ENCODE assay signal across 8 cellular contexts in the genomic region with DNA sequence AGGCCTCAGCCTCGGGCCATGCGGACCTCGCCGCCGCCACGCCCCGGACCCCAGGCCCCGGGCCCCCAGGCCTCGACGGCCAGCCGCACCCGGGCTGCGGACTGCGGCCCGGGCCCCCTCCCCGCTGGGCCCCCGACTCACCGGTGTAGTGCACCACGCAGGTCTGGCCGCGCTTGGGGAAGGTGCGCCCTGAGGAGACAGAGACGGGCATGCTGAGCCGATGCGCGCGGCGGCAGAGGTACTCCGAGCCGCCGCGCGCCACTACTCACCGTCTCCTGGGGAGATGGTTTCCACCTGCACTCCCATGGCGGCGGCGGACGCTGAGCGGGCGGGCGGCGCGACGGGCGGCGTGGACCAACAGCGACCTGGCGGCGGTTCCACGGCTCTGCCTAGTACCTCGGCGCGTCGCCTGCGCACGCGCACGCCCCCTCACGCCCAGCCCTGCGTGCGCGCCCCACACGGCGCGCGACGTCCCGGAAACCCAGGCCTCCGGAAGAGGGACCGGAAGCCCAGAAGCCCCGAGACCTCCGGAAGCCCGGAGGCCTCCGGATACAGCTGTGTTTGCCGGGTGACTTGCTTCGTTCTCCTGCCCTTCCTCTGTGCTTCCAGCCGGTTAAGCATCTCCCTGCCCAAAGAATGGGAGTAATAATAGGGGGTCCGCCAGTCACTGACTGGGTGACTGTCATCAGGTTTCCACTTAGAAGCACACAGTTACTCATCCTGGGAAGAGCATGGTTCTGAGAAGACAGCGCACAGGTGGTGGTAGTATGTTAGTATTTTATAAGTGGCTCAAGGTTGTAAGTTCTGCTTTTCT. TPM values are rescaled to one million over a fixed set of nuclear protein-coding genes. Genes with fewer than 3 reads are reported as not detected.
DNase-seq lines count a peak whose midpoint lies in the region; ATAC-seq, FAIRE-seq and TF ChIP-seq lines count a peak whose summit lies in the region.

A gene (minus strand): TSS at position 362 of the 814 bp plus-strand sequence. CDS start 56 bp downstream, at position 306.

- peak within 1 kb of the TSS; percentile 83 for H3K27ac Mint-ChIP-seq in WTC11

- peak; percentile 88 for ATAC-seq in GM19023 (IDR thresholded peaks at IDR 0.05; ENCODE audit: unreplicated experiment)
- ATAC-seq in HG03196 (IDR thresholded peaks at IDR 0.05; ENCODE audit: unreplicated experiment) = peak; percentile 84
- ATAC-seq in WTC11 = peak; percentile 80

- H3K27me3 Mint-ChIP-seq in WTC11 (ENCODE audit: low read depth) = peaks cover 41% of the 10 kb centered on the region

- DNase-seq in AG04450 (ENCODE audit: low read depth, low spot score) (peak; percentile 67), NCI-H226 (peak; percentile 80), WTC11 (ENCODE audit: low spot score) (peak; percentile 74), bronchial epithelial cell (ENCODE audit: low read depth) (peak; percentile 74), inferior parietal cortex (ENCODE audit: extremely low spot score) (peak; percentile 92)
- peak; percentile 83 to 87 for DNase-seq in stimulated activated CD4-positive, alpha-beta T cell treated with anti-CD3 and anti-CD28 coated beads, Interleukin-12 subunit alpha, Interleukin-12 subunit beta, amount 100 ng/mL, for 24 hours (ENCODE audit: low read depth in 2 of 2)

- H3K36me3 Mint-ChIP-seq in WTC11 = no peaks in the 10 kb centered on the region

- TF ChIP-seq CTCF in AG04450 (IDR thresholded peaks at IDR 0.05; ENCODE audit: low read depth, low read length) (no peak), WTC11 (IDR thresholded peaks at IDR 0.05) (no peak), bronchial epithelial cell (IDR thresholded peaks at IDR 0.05; ENCODE audit: insufficient read depth, low read length, severe bottlenecking) (peak; percentile 14)

- POLR2A ChIA-PET in AG04450 (lab: Yijun Ruan, JAX) = interaction anchor here (0.6 to 0.7 kb wide), 2 partner anchors 135 to 704 kb away, joined by 3 to 4 read pairs; no protein-coding TSS in a partner anchor
- POLR2A ChIA-PET in WTC11 (lab: Charles Lee) = interaction anchor here (0.9 to 1.4 kb wide), 3 partner anchors 10 to 31 kb away, joined by 3 to 8 read pairs (median 4); no protein-coding TSS in a partner anchor

- H3K27me3 ChIP-seq in AG04450 (ENCODE audit: control insufficient read depth, insufficient read depth, low read length) (no peaks in the 10 kb centered on the region), bronchial epithelial cell (ENCODE audit: control insufficient read depth, insufficient read depth, low read length) (no peaks in the 10 kb centered on the region)

- H3K36me3 ChIP-seq in bronchial epithelial cell (ENCODE audit: control insufficient read depth, insufficient read depth, low read length) = peaks cover 8% of the 10 kb centered on the region

- no peak for FAIRE-seq in bronchial epithelial cell (lab: Jason Lieb, UNC)

- H3K4me3 ChIP-seq in AG04450 (ENCODE audit: low read depth, low read length) = peak within 1 kb of the TSS; percentile 88
- peak within 1 kb of the TSS; percentile 70 for H3K4me3 ChIP-seq in bronchial epithelial cell (ENCODE audit: low read depth, low read length)

- H3K4me1 Mint-ChIP-seq in WTC11 = peaks cover 47% of the 10 kb centered on the region

- CTCF ChIA-PET in AG04450 (lab: Charles Lee) (interaction anchor here (0.6 to 1.2 kb wide), 10 partner anchors 13 to 468 kb away, joined by 3 to 11 read pairs (median 4); no protein-coding TSS in a partner anchor), WTC11 (lab: Charles Lee) (interaction anchor here (1.1 to 1.9 kb wide), 5 partner anchors 44 to 207 kb away, joined by 3 to 10 read pairs (median 5); no protein-coding TSS in a partner anchor)

- H3K4me3 Mint-ChIP-seq in WTC11 = peak within 1 kb of the TSS; percentile 89

- H3K27ac ChIP-seq in AG04450 (ENCODE audit: low read depth, low read length) = peak within 1 kb of the TSS; percentile 76

- peaks cover 8% of the 10 kb centered on the region; the same call in 1 of the 2 replicates for H3K9me3 Mint-ChIP-seq in WTC11

- peaks cover 6% of the 10 kb centered on the region; the same call in 1 of the 2 replicates for H3K9me3 ChIP-seq in AG04450 (ENCODE audit: control insufficient read depth, insufficient read depth, low read length)

TF ChIP-seq in WTC11, 78 proteins besides CTCF, POLR2A, EP300 and RAD21 (continues in another document):
- no peak for TF ChIP-seq ZNF317 (CRISPR knock-in tag; IDR thresholded peaks at IDR 0.05; ENCODE audit: borderline replicate concordance, low read depth)
- TF ChIP-seq, protein P1, sequence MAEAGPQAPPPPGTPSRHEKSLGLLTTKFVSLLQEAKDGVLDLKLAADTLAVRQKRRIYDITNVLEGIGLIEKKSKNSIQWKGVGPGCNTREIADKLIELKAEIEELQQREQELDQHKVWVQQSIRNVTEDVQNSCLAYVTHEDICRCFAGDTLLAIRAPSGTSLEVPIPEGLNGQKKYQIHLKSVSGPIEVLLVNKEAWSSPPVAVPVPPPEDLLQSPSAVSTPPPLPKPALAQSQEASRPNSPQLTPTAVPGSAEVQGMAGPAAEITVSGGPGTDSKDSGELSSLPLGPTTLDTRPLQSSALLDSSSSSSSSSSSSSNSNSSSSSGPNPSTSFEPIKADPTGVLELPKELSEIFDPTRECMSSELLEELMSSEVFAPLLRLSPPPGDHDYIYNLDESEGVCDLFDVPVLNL (CRISPR knock-in tag; IDR thresholded peaks at IDR 0.05; ENCODE audit: borderline replicate concordance, low read depth) = no peak
- 0 out of 2 replicates have a peak, but pooled peaks have one; percentile 24 for TF ChIP-seq CREM (CRISPR knock-in tag; IDR thresholded peaks at IDR 0.05)
- TF ChIP-seq FOXK1 (CRISPR knock-in tag; IDR thresholded peaks at IDR 0.05) = peak; percentile 28; the same call in 1 of the 2 replicates
- no peak for TF ChIP-seq MYBL2 (CRISPR knock-in tag; IDR thresholded peaks at IDR 0.05)
- TF ChIP-seq ZNF416 (CRISPR knock-in tag; IDR thresholded peaks at IDR 0.05) = no peak
- no peak for TF ChIP-seq RELA (CRISPR knock-in tag; IDR thresholded peaks at IDR 0.05; ENCODE audit: borderline replicate concordance)
- TF ChIP-seq ZNF263 (CRISPR knock-in tag; IDR thresholded peaks at IDR 0.05; ENCODE audit: low read depth) = no peak
- TF ChIP-seq ETV6 (CRISPR knock-in tag; IDR thresholded peaks at IDR 0.05) = peak; percentile 91
- TF ChIP-seq NR3C1 (CRISPR knock-in tag; conservative IDR thresholded peaks at IDR 0.05; ENCODE audit: low read depth) = no peak
- TF ChIP-seq ATF1 (CRISPR knock-in tag; IDR thresholded peaks at IDR 0.05) = no peak
- TF ChIP-seq, protein P2, sequence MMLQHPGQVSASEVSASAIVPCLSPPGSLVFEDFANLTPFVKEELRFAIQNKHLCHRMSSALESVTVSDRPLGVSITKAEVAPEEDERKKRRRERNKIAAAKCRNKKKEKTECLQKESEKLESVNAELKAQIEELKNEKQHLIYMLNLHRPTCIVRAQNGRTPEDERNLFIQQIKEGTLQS (CRISPR knock-in tag; conservative IDR thresholded peaks at IDR 0.05) = no peak
- peak; percentile 31; the same call in 1 of the 2 replicates for TF ChIP-seq GABPB1 (CRISPR knock-in tag; IDR thresholded peaks at IDR 0.05)
- TF ChIP-seq, protein P3, sequence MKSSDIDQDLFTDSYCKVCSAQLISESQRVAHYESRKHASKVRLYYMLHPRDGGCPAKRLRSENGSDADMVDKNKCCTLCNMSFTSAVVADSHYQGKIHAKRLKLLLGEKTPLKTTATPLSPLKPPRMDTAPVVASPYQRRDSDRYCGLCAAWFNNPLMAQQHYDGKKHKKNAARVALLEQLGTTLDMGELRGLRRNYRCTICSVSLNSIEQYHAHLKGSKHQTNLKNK (CRISPR knock-in tag; IDR thresholded peaks at IDR 0.05) = no peak
- TF ChIP-seq TP53 (CRISPR knock-in tag; IDR thresholded peaks at IDR 0.05) = no peak
- no peak for TF ChIP-seq ZNF671 (CRISPR knock-in tag; IDR thresholded peaks at IDR 0.05)
- no peak for TF ChIP-seq SMAD4 (CRISPR knock-in tag; IDR thresholded peaks at IDR 0.05)
- no peak for TF ChIP-seq SOX15 (CRISPR knock-in tag; IDR thresholded peaks at IDR 0.05)
- TF ChIP-seq, protein P4, sequence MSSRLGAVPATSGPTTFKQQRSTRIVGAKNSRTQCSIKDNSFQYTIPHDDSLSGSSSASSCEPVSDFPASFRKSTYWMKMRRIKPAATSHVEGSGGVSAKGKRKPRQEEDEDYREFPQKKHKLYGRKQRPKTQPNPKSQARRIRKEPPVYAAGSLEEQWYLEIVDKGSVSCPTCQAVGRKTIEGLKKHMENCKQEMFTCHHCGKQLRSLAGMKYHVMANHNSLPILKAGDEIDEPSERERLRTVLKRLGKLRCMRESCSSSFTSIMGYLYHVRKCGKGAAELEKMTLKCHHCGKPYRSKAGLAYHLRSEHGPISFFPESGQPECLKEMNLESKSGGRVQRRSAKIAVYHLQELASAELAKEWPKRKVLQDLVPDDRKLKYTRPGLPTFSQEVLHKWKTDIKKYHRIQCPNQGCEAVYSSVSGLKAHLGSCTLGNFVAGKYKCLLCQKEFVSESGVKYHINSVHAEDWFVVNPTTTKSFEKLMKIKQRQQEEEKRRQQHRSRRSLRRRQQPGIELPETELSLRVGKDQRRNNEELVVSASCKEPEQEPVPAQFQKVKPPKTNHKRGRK (CRISPR knock-in tag; IDR thresholded peaks at IDR 0.05; ENCODE audit: borderline replicate concordance) = no peak
- TF ChIP-seq, protein P5, sequence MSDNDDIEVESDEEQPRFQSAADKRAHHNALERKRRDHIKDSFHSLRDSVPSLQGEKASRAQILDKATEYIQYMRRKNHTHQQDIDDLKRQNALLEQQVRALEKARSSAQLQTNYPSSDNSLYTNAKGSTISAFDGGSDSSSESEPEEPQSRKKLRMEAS (CRISPR knock-in tag; IDR thresholded peaks at IDR 0.05) = peak; percentile 22; the same call in 1 of the 2 replicates
- no peak for TF ChIP-seq ELF4 (CRISPR knock-in tag; IDR thresholded peaks at IDR 0.05; ENCODE audit: low read depth)
- no peak for TF ChIP-seq OVOL2 (CRISPR knock-in tag; IDR thresholded peaks at IDR 0.05; ENCODE audit: borderline replicate concordance)

RNA-seq across cellular contexts. Expression of the gene that starts here (rescaled TPM):
- 579 and 685 TPM in 2 replicates for polyA plus RNA-seq in AG04450 (2011; rRNA removed)
- 267 and 279 TPM in 2 replicates for polyA minus RNA-seq in AG04450 (2011; rRNA and poly(A)+ RNA removed)
- 197 to 218 TPM (median 201 TPM) in 3 replicates for total RNA-seq in WTC11 (2021)
- total RNA-seq in bronchial epithelial cell = 46.9 and 69.3 TPM in 2 replicates

Comparison
In these comparisons a context has a peak if more than half of its experiments do, and no peak if none do; other contexts are left out.
1. Peak in every context shown above with its lines: DNase-seq, ATAC-seq, H3K4me3 ChIP-seq and H3K27ac ChIP-seq.